In genomic region chr2:10382313-10383061, GRCh38 we compare ENCODE assay signal across 8 cellular contexts.
DNase-seq lines count a peak whose midpoint lies in the region; ATAC-seq, FAIRE-seq and TF ChIP-seq lines count a peak whose summit lies in the region.

No MANE protein-coding gene starts in this region.

- ATAC-seq in GM18511 (IDR thresholded peaks at IDR 0.05; ENCODE audit: unreplicated experiment) (peak; percentile 74), HG02678 (IDR thresholded peaks at IDR 0.05; ENCODE audit: unreplicated experiment) (peak; percentile 60), GM21717 (IDR thresholded peaks at IDR 0.05; ENCODE audit: unreplicated experiment) (no peak)
- ATAC-seq in activated naive CD8-positive, alpha-beta T cell treated with anti-CD3 and anti-CD28 coated beads, Interleukin-2, amount 50 U/mL, for 24 hours, result peak; percentile 70

- peaks cover 23 to 45% of the 10 kb centered on the region in 2 donors for H3K4me1 ChIP-seq in kidney (ENCODE audit: control insufficient read depth in 1 of 2, insufficient read depth in 1 of 2, low read depth in 1 of 2, low read length in 2 of 2)

- peak overlapping the region; percentile 9 for H3K27ac Mint-ChIP-seq in activated naive CD8-positive, alpha-beta T cell treated with anti-CD3 and anti-CD28 coated beads, Interleukin-2, amount 50 U/mL, for 24 hours

- peaks cover 4% of the 10 kb centered on the region for H3K36me3 Mint-ChIP-seq in activated naive CD8-positive, alpha-beta T cell treated with anti-CD3 and anti-CD28 coated beads, Interleukin-2, amount 50 U/mL, for 24 hours (ENCODE audit: low read depth)

- H3K9me3 ChIP-seq in kidney (ENCODE audit: control insufficient read depth in 1 of 2, low read length in 2 of 2), result no peaks in the 10 kb centered on the region

- intact Hi-C loops in kidney (cut with DNase I), result no loop called here

- peak overlapping the region; percentile 13 for H3K4me3 Mint-ChIP-seq in activated naive CD8-positive, alpha-beta T cell treated with anti-CD3 and anti-CD28 coated beads, Interleukin-2, amount 50 U/mL, for 24 hours

- no peaks in the 10 kb centered on the region for H3K36me3 ChIP-seq in kidney (ENCODE audit: control insufficient read depth in 1 of 2, insufficient read depth in 2 of 2, low read length in 2 of 2)

- no peak overlapping the region for H3K27ac ChIP-seq in kidney (ENCODE audit: low read depth in 2 of 2, low read length in 2 of 2)

- no peaks in the 10 kb centered on the region for H3K27me3 Mint-ChIP-seq in activated naive CD8-positive, alpha-beta T cell treated with anti-CD3 and anti-CD28 coated beads, Interleukin-2, amount 50 U/mL, for 24 hours

- peaks cover 95% of the 10 kb centered on the region for H3K4me1 Mint-ChIP-seq in activated naive CD8-positive, alpha-beta T cell treated with anti-CD3 and anti-CD28 coated beads, Interleukin-2, amount 50 U/mL, for 24 hours

- no peak for TF ChIP-seq CTCF in kidney (IDR thresholded peaks at IDR 0.05; ENCODE audit: borderline replicate concordance, extremely low read depth, insufficient read depth)

- no peaks in the 10 kb centered on the region for H3K9me3 Mint-ChIP-seq in activated naive CD8-positive, alpha-beta T cell treated with anti-CD3 and anti-CD28 coated beads, Interleukin-2, amount 50 U/mL, for 24 hours

- FAIRE-seq in kidney (lab: Jason Lieb, UNC), result no peak

- no peak overlapping the region for H3K4me3 ChIP-seq in kidney (ENCODE audit: low read length in 2 of 2)

- DNase-seq in NOMO-1 treated with DMSO at 0.1 percent for 48 hours (lab: John Stamatoyannopoulos, UW; ENCODE audit: unreplicated experiment) (peak; percentile 64), pons (ENCODE audit: low spot score) (peak; percentile 19), NCI-H2081 (lab: John Stamatoyannopoulos, UW) (no peak), kidney (no peak)
- DNase-seq in activated naive CD8-positive, alpha-beta T cell treated with anti-CD3 and anti-CD28 coated beads, Interleukin-2, amount 50 U/mL, for 24 hours, result peak; percentile 29

- H3K9ac ChIP-seq in kidney (ENCODE audit: low read length in 2 of 2), result peak overlapping the region in 1 of 2 donors; percentile 34

Comparison
In these comparisons a context has a peak if more than half of its experiments do, and no peak if none do; other contexts are left out.
1. DNase-seq: peak in NOMO-1 treated with DMSO at 0.1 percent for 48 hours (single experiment), activated naive CD8-positive, alpha-beta T cell treated with anti-CD3 and anti-CD28 coated beads, Interleukin-2, amount 50 U/mL, for 24 hours (single experiment) and pons (single experiment); none in NCI-H2081 (0 of 2) and kidney (single experiment).